Comparison of ENCODE assay signal across 1 cellular context in the genomic region with DNA sequence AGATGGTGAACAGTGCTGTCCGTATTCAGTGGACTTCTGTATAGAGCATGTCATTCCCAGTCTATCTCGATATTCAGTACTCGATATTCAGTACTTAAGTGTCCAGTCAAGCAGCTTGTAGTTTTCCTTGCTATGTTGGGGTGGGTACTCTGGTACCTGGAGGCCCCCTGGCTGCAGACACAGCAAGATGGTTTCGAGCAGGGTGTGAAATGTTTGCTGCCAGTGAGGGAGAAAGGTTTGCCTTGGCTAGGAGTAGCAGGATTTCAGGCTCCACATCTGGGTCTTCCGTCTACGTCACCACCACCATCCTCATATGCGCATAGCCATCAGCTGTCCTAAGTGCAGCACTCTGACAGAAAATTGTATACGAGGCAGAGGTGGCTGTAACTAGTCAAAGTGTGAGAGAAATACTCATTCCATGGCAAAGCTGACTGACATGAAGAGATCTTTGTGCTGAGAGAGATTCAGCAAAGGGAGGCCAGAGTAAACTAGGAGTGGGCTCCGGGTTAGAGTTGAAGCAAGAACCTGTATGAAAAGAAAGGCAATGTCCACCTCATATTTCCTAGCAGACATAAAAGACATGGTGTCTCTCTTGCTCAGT.
TF ChIP-seq lines count a peak whose summit lies in the region.

No MANE protein-coding gene starts in this region.

TF ChIP-seq in GM23338, 12 proteins besides CTCF, POLR2A, EP300 and RAD21 (continued from another document):
- TF ChIP-seq, protein P1, sequence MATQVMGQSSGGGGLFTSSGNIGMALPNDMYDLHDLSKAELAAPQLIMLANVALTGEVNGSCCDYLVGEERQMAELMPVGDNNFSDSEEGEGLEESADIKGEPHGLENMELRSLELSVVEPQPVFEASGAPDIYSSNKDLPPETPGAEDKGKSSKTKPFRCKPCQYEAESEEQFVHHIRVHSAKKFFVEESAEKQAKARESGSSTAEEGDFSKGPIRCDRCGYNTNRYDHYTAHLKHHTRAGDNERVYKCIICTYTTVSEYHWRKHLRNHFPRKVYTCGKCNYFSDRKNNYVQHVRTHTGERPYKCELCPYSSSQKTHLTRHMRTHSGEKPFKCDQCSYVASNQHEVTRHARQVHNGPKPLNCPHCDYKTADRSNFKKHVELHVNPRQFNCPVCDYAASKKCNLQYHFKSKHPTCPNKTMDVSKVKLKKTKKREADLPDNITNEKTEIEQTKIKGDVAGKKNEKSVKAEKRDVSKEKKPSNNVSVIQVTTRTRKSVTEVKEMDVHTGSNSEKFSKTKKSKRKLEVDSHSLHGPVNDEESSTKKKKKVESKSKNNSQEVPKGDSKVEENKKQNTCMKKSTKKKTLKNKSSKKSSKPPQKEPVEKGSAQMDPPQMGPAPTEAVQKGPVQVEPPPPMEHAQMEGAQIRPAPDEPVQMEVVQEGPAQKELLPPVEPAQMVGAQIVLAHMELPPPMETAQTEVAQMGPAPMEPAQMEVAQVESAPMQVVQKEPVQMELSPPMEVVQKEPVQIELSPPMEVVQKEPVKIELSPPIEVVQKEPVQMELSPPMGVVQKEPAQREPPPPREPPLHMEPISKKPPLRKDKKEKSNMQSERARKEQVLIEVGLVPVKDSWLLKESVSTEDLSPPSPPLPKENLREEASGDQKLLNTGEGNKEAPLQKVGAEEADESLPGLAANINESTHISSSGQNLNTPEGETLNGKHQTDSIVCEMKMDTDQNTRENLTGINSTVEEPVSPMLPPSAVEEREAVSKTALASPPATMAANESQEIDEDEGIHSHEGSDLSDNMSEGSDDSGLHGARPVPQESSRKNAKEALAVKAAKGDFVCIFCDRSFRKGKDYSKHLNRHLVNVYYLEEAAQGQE (IDR thresholded peaks at IDR 0.05; ENCODE audit: unreplicated experiment): no peak
